In genomic region chr3:138923531-138923994, GRCh38 we compare ENCODE assay signal across 8 cellular contexts. TPM values are rescaled to one million over a fixed set of nuclear protein-coding genes. Genes with fewer than 3 reads are reported as not detected.
DNase-seq lines count a peak whose midpoint lies in the region; ATAC-seq lines count a peak whose summit lies in the region.

No MANE protein-coding gene starts in this region.

- peaks cover 3% of the 10 kb centered on the region for H3K27me3 ChIP-seq in CD4-positive, alpha-beta memory T cell (ENCODE audit: insufficient read depth, low read length)
- H3K27me3 ChIP-seq in effector memory CD4-positive, alpha-beta T cell (replicated peaks; ENCODE audit: control insufficient read depth, insufficient read depth, low read length, poor library complexity, severe bottlenecking): no peaks in the 10 kb centered on the region

- no peaks in the 10 kb centered on the region for H3K4me1 ChIP-seq in CD4-positive, alpha-beta memory T cell (ENCODE audit: insufficient read depth, low read length)
- peaks cover 3% of the 10 kb centered on the region for H3K4me1 ChIP-seq in effector memory CD4-positive, alpha-beta T cell (ENCODE audit: control insufficient read depth, insufficient read depth, low read length, poor library complexity, severe bottlenecking)

- no peaks in the 10 kb centered on the region for H3K9me3 Mint-ChIP-seq in CD4-positive, alpha-beta memory T cell
- H3K9me3 Mint-ChIP-seq in activated CD4-positive, alpha-beta memory T cell treated with anti-CD3 and anti-CD28 coated beads, Interleukin-2, amount 10 ng/mL, durations not matched to agents 7 days and 5 days: no peaks in the 10 kb centered on the region

- peaks cover 4 to 11% of the 10 kb centered on the region in 2 donors for H3K27me3 Mint-ChIP-seq in CD4-positive, alpha-beta memory T cell
- H3K27me3 Mint-ChIP-seq in activated CD4-positive, alpha-beta memory T cell treated with anti-CD3 and anti-CD28 coated beads, Interleukin-2, amount 10 ng/mL, durations not matched to agents 7 days and 5 days: peaks cover 6% of the 10 kb centered on the region

- peak overlapping the region in 1 of 7 donors; percentile 7 for H3K27ac Mint-ChIP-seq in CD4-positive, alpha-beta memory T cell
- no peak overlapping the region for H3K27ac Mint-ChIP-seq in activated CD4-positive, alpha-beta memory T cell treated with anti-CD3 and anti-CD28 coated beads, Interleukin-2, amount 10 ng/mL, durations not matched to agents 7 days and 5 days

- H3K36me3 Mint-ChIP-seq in CD4-positive, alpha-beta memory T cell: no peaks in the 10 kb centered on the region
- H3K36me3 Mint-ChIP-seq in activated CD4-positive, alpha-beta memory T cell treated with anti-CD3 and anti-CD28 coated beads, Interleukin-2, amount 10 ng/mL, durations not matched to agents 7 days and 5 days (ENCODE audit: low read depth): no peaks in the 10 kb centered on the region

- ATAC-seq in GM19395 (IDR thresholded peaks at IDR 0.05; ENCODE audit: unreplicated experiment) (peak; percentile 95), HG03565 (IDR thresholded peaks at IDR 0.05; ENCODE audit: unreplicated experiment) (peak; percentile 82)

- CTCF ChIA-PET in CD4-positive, alpha-beta memory T cell (lab: Charles Lee; ENCODE audit: partially characterized antibody): interaction anchor here (0.6 to 18.8 kb wide), 65 partner anchors 9 to 855 kb away, joined by 3 to 739 read pairs (median 5); partner anchors contain the start of genes ARMC8, CEP70, COPB2 and FAIM
- CTCF ChIA-PET in activated CD4-positive, alpha-beta memory T cell treated with anti-CD3 and anti-CD28 coated beads, Interleukin-2, amount 10 ng/mL, durations not matched to agents 7 days and 5 days (lab: Charles Lee): interaction anchor here (0.6 to 14.2 kb wide), 53 partner anchors 8 to 597 kb away, joined by 3 to 405 read pairs (median 4); partner anchors contain the start of genes CEP70 and ESYT3

- peak overlapping the region in 1 of 8 donors; percentile 53 for H3K4me3 Mint-ChIP-seq in CD4-positive, alpha-beta memory T cell
- H3K4me3 Mint-ChIP-seq in activated CD4-positive, alpha-beta memory T cell treated with anti-CD3 and anti-CD28 coated beads, Interleukin-2, amount 10 ng/mL, durations not matched to agents 7 days and 5 days: no peak overlapping the region

- intact Hi-C loops in CD4-positive, alpha-beta memory T cell (cut with micrococcal nuclease): loop anchor here (1.0 to 5.0 kb wide), 4 partner anchors 329 to 855 kb away; partner anchors contain the start of genes ARMC8 and CEP70

- peaks cover 0 to 1% (median under 1%) of the 10 kb centered on the region in 4 donors for H3K4me1 Mint-ChIP-seq in CD4-positive, alpha-beta memory T cell
- peaks cover 3% of the 10 kb centered on the region for H3K4me1 Mint-ChIP-seq in activated CD4-positive, alpha-beta memory T cell treated with anti-CD3 and anti-CD28 coated beads, Interleukin-2, amount 10 ng/mL, durations not matched to agents 7 days and 5 days

- H3K36me3 ChIP-seq in CD4-positive, alpha-beta memory T cell (ENCODE audit: insufficient read depth, low read length): no peaks in the 10 kb centered on the region
- H3K36me3 ChIP-seq in effector memory CD4-positive, alpha-beta T cell (ENCODE audit: control insufficient read depth, insufficient read depth, low read length): no peaks in the 10 kb centered on the region

- H3K27ac ChIP-seq in CD4-positive, alpha-beta memory T cell (ENCODE audit: low read depth, low read length): no peak overlapping the region
- no peak overlapping the region for H3K27ac ChIP-seq in effector memory CD4-positive, alpha-beta T cell (ENCODE audit: insufficient read depth, low read length, poor library complexity, severe bottlenecking)

- DNase-seq in CD4-positive, alpha-beta memory T cell: peak; percentile 73 to 79 (median 78)
- DNase-seq in NCI-H82 treated with DMSO at 0.1 percent for 48 hours (lab: John Stamatoyannopoulos, UW; ENCODE audit: unreplicated experiment): peak; percentile 59
- peak; percentile 85 for DNase-seq in activated CD4-positive, alpha-beta memory T cell treated with anti-CD3 and anti-CD28 coated beads, Interleukin-2, amount 10 ng/mL, durations not matched to agents 7 days and 5 days
- peak; percentile 59 to 76 (median 62) for DNase-seq in effector memory CD4-positive, alpha-beta T cell
- DNase-seq in middle frontal gyrus (ENCODE audit: extremely low spot score, low spot score): peak; percentile 20
- peak; percentile 71 to 74 for DNase-seq in stimulated activated CD8-positive, alpha-beta memory T cell treated with anti-CD3 and anti-CD28 coated beads, Interleukin-4, amount 100 ng/mL, for 1 hour (ENCODE audit: low read depth in 2 of 2, low spot score in 1 of 2)

- H3K9me3 ChIP-seq in CD4-positive, alpha-beta memory T cell (ENCODE audit: control insufficient read depth in 1 of 2, low read length in 2 of 2): no peaks in the 10 kb centered on the region
- H3K9me3 ChIP-seq in effector memory CD4-positive, alpha-beta T cell (ENCODE audit: control insufficient read depth, low read length): no peaks in the 10 kb centered on the region

- POLR2A ChIA-PET in CD4-positive, alpha-beta memory T cell (lab: Charles Lee; ENCODE audit: partially characterized antibody): interaction anchor here (0.9 to 1.1 kb wide), 2 partner anchors 314 to 329 kb away, joined by 3 to 4 read pairs; no protein-coding TSS in a partner anchor
- POLR2A ChIA-PET in activated CD4-positive, alpha-beta memory T cell treated with anti-CD3 and anti-CD28 coated beads, Interleukin-2, amount 10 ng/mL, durations not matched to agents 7 days and 5 days (lab: Charles Lee): interaction anchor here (0.6 to 1.1 kb wide), 2 partner anchors 22 to 314 kb away, joined by 3 read pairs; no protein-coding TSS in a partner anchor

- H3K4me3 ChIP-seq in CD4-positive, alpha-beta memory T cell (ENCODE audit: low read length in 2 of 2): no peak overlapping the region
- no peak overlapping the region for H3K4me3 ChIP-seq in effector memory CD4-positive, alpha-beta T cell (ENCODE audit: insufficient read depth, low read depth, low read length, poor library complexity, severe bottlenecking)

RNA-seq across cellular contexts. Expression of gene FOXL2, which starts 23.4 kb away (rescaled TPM):
- not detected for total RNA-seq in CD4-positive, alpha-beta memory T cell
- polyA plus RNA-seq in CD4-positive, alpha-beta memory T cell: not detected
- not detected for total RNA-seq in activated CD4-positive, alpha-beta memory T cell treated with anti-CD3 and anti-CD28 coated beads, Interleukin-2, amount 10 ng/mL, durations not matched to agents 7 days and 5 days

RNA-seq across cellular contexts. Expression of gene FOXL2NB, which starts 23.5 kb away (rescaled TPM):
- total RNA-seq in CD4-positive, alpha-beta memory T cell: not detected
- under 1 TPM in 1 of 2 donors, not detected in 1; 0.04 TPM for polyA plus RNA-seq in CD4-positive, alpha-beta memory T cell
- not detected for total RNA-seq in activated CD4-positive, alpha-beta memory T cell treated with anti-CD3 and anti-CD28 coated beads, Interleukin-2, amount 10 ng/mL, durations not matched to agents 7 days and 5 days

Comparison
In these comparisons a context has a peak if more than half of its experiments do, and no peak if none do; other contexts are left out.
1. DNase-seq: peak in every context shown above with its lines; median percentile 85 in activated CD4-positive, alpha-beta memory T cell treated with anti-CD3 and anti-CD28 coated beads, Interleukin-2, amount 10 ng/mL, durations not matched to agents 7 days and 5 days; 78 in CD4-positive, alpha-beta memory T cell; 72 in stimulated activated CD8-positive, alpha-beta memory T cell treated with anti-CD3 and anti-CD28 coated beads, Interleukin-4, amount 100 ng/mL, for 1 hour; 62 in effector memory CD4-positive, alpha-beta T cell; 59 in NCI-H82 treated with DMSO at 0.1 percent for 48 hours; 20 in middle frontal gyrus.